Comparison of ENCODE assay signal across 32 cellular contexts in the genomic region with DNA sequence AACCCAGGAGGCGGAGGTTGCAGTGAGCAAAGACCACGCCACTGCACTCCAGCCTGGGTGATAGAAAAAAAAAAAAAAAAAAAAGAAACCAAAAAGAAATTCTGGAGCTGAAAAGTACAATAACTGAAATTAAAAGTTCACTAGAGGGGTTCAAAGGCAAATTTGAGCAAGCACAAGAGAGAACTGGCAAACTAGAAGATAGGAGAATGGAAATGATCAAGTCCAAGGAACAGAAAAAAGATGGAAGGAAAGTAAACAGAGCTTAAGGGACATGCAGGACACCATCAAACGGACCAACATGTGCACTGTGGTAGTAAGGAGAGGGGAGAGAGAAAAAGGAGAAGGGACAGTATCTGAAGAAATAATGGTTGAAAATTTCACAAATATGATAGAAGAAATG.
"Had no signal": no experiment of that assay in that cellular context is flagged by ENCODE, and none has a peak within 500 bp of the region (broad histone marks: within the 10 kb centered on the region; RNA-seq: fewer than 3 reads in every experiment).

No MANE protein-coding gene starts in this region.

- H3K27ac ChIP-seq: left ventricle myocardium inferior, neural progenitor cell, neutrophil, pancreas, prostate gland, sigmoid colon, spleen, suprapubic skin, thoracic aorta, tibial artery, upper lobe of right lung had no signal

- H3K4me2 ChIP-seq: neural progenitor cell had no signal

- ATAC-seq: left colon; natural killer cell; pancreas; right cardiac atrium; stimulated activated effector memory CD8-positive, alpha-beta T cell treated with anti-CD3 and anti-CD28 coated beads, Interleukin-12 subunit alpha, Interleukin-12 subunit beta, amount 100 ng/mL, for 72 hours; upper lobe of right lung had no signal

- H3K4me1 ChIP-seq: neural progenitor cell, prostate gland had no signal

- H3K9me3 ChIP-seq: neutrophil, pancreas, prostate gland, thoracic aorta, tibial artery, upper lobe of right lung had no signal

- H3K27me3 ChIP-seq: neural progenitor cell, neutrophil, pancreas, sigmoid colon, spleen, suprapubic skin, tibial artery, upper lobe of right lung had no signal

- H3K4me3 Mint-ChIP-seq: immature natural killer cell; mesothelial cell of epicardium; natural killer cell; nephron progenitor cell; neural progenitor cell; stimulated activated effector memory CD8-positive, alpha-beta T cell treated with anti-CD3 and anti-CD28 coated beads, Interleukin-12 subunit alpha, Interleukin-12 subunit beta, amount 100 ng/mL, for 72 hours; stimulated activated naive CD8-positive, alpha-beta T cell treated with anti-CD3 and anti-CD28 coated beads, Interleukin-15, Interleukin-2, amounts not matched to agents 100 ng/mL and 50 ng/mL, for 24 hours had no signal

- H3K4me3 ChIP-seq: left ventricle myocardium inferior, lung, neural progenitor cell, pancreas, prostate gland, sigmoid colon, spleen, suprapubic skin, thoracic aorta, tibial artery, upper lobe of right lung had no signal

- H3K27me3 Mint-ChIP-seq: naive B cell; stimulated activated naive CD8-positive, alpha-beta T cell treated with anti-CD3 and anti-CD28 coated beads, Interleukin-15, Interleukin-2, amounts not matched to agents 100 ng/mL and 50 ng/mL, for 24 hours had no signal

- H3K27ac Mint-ChIP-seq: immature natural killer cell; mesothelial cell of epicardium; natural killer cell; nephron progenitor cell; neural progenitor cell; stimulated activated effector memory CD8-positive, alpha-beta T cell treated with anti-CD3 and anti-CD28 coated beads, Interleukin-12 subunit alpha, Interleukin-12 subunit beta, amount 100 ng/mL, for 72 hours; stimulated activated naive CD8-positive, alpha-beta T cell treated with anti-CD3 and anti-CD28 coated beads, Interleukin-15, Interleukin-2, amounts not matched to agents 100 ng/mL and 50 ng/mL, for 24 hours had no signal

- FAIRE-seq: islet of Langerhans, kidney, pancreas, small intestine, urothelium cell line had no signal

- H2AFZ ChIP-seq: neural progenitor cell had no signal

- H3K4me1 Mint-ChIP-seq: neural progenitor cell had no signal

- H3K36me3 ChIP-seq: prostate gland had no signal

- DNase-seq: hypothalamus; immature natural killer cell; kidney; left colon; left ventricle myocardium inferior; mesendoderm; naive B cell; natural killer cell; nephron progenitor cell; pancreas; posterior cingulate gyrus; retina; right cardiac atrium; sigmoid colon; small intestine; spleen; stimulated activated CD4-positive, alpha-beta T cell treated with anti-CD3 and anti-CD28 coated beads, Interleukin-4, amount 100 ng/mL, for 24 hours; stimulated activated naive CD4-positive, alpha-beta T cell; tibial artery; trophoblast cell; upper lobe of right lung had no signal

- H3K9ac ChIP-seq: neural progenitor cell had no signal
